ENCODE assay signal across 8 cellular contexts in genomic region chr10:35642023-35642792, GRCh38. TPM values are rescaled to one million over a fixed set of nuclear protein-coding genes. Genes with fewer than 3 reads are reported as not detected.
DNase-seq lines count a peak whose midpoint lies in the region; ATAC-seq, FAIRE-seq and TF ChIP-seq lines count a peak whose summit lies in the region.

Gene FZD8 (minus strand): TSS chr10:35642296. CDS start chr10:35641429, 867 bp downstream.

- H3K27me3 Mint-ChIP-seq in nephron (ENCODE audit: low read depth): peaks cover 23% of the 10 kb centered on the region

- H3K4me3 ChIP-seq in fibroblast of the aortic adventitia (ENCODE audit: low read depth, low read length): peak within 1 kb of the TSS; percentile 84

- FAIRE-seq in D721Med (lab: Jason Lieb, UNC): no peak

- peak; percentile 89 for ATAC-seq in GM21447 (IDR thresholded peaks at IDR 0.05; ENCODE audit: unreplicated experiment)

- H3K27ac Mint-ChIP-seq in nephron: peak within 1 kb of the TSS; percentile 80 to 90 (median 85)

- H3K9me3 Mint-ChIP-seq in nephron: peaks cover 1% of the 10 kb centered on the region

- H3K4me1 Mint-ChIP-seq in nephron: peaks cover 30% of the 10 kb centered on the region

- peaks cover 1% of the 10 kb centered on the region for H3K36me3 Mint-ChIP-seq in nephron (ENCODE audit: low read depth)

- TF ChIP-seq CTCF in D721Med (IDR thresholded peaks at IDR 0.05; ENCODE audit: insufficient read depth, missing control alignments) (no peak), fibroblast of the aortic adventitia (IDR thresholded peaks at IDR 0.05; ENCODE audit: insufficient read depth, low read length) (peak; percentile 34), nephron (IDR thresholded peaks at IDR 0.05; ENCODE audit: unreplicated experiment in 3 of 3) (peak; percentile 33 to 36 (median 33))

- peak within 1 kb of the TSS; percentile 94 to 95 (median 95) for H3K4me3 Mint-ChIP-seq in nephron

- DNase-seq in D721Med (ENCODE audit: insufficient read length, low spot score) (peak; percentile 76), HUDEP-2 (lab: John Stamatoyannopoulos, UW; ENCODE audit: unreplicated experiment in 76 of 76) (peak in 74 of 76 experiments; percentile 19 to 82 (median 68)), OCI-M2 (lab: John Stamatoyannopoulos, UW; ENCODE audit: unreplicated experiment) (peak; percentile 50), fibroblast of the aortic adventitia (ENCODE audit: low read depth) (peak; percentile 93)
- DNase-seq in activated effector memory CD4-positive, alpha-beta T cell treated with Interleukin-2 at 50 U/mL for 16 hours: peak; percentile 54
- peak; percentile 69 for DNase-seq in stimulated activated naive CD4-positive, alpha-beta T cell treated with Interleukin-2 at 50 U/mL for 16 hours (lab: John Stamatoyannopoulos, UW)

RNA-seq across cellular contexts. Expression of gene FZD8, which starts in this region (rescaled TPM):
- 8.8 and 15.4 TPM in 2 replicates for total RNA-seq in fibroblast of the aortic adventitia (ENCODE audit: low replicate concordance)

Comparison
In these comparisons a context has a peak if more than half of its experiments do, and no peak if none do; other contexts are left out.
1. Peak in every context shown above with its lines: DNase-seq, ATAC-seq and H3K4me3 ChIP-seq.